Comparison of ENCODE assay signal across 7 cellular contexts in genomic region chr9:41074356-41074942, GRCh38. TPM values are rescaled to one million over a fixed set of nuclear protein-coding genes. Genes with fewer than 3 reads are reported as not detected.
DNase-seq lines count a peak whose midpoint lies in the region; ATAC-seq and TF ChIP-seq lines count a peak whose summit lies in the region.
"Not testable (repeated sequence)": the region's sequence is repeated elsewhere in the genome, so short reads cannot be mapped to it uniquely, and the experiment has no call there.

No MANE protein-coding gene starts in this region.

- not testable (repeated sequence) for H3K9ac ChIP-seq in rectal smooth muscle tissue (ENCODE audit: low read length)

- H3K27me3 ChIP-seq in kidney epithelial cell (ENCODE audit: control insufficient read depth, insufficient read depth, low read length); rectal smooth muscle tissue (ENCODE audit: control insufficient read depth, insufficient read depth, low read length): not testable (repeated sequence)

- H3K4me1 ChIP-seq in rectal smooth muscle tissue (ENCODE audit: control insufficient read depth, insufficient read depth, low read length) = not testable (repeated sequence)

- peaks cover 12% of the 10 kb centered on the region for H3K4me1 Mint-ChIP-seq in activated T-cell treated with anti-CD3 and anti-CD28 coated beads, Interleukin-2, amount 50 U/mL, for 24 hours (ENCODE audit: low read depth)

- H3K36me3 ChIP-seq in kidney epithelial cell (ENCODE audit: control insufficient read depth, insufficient read depth, low read length); rectal smooth muscle tissue (ENCODE audit: control insufficient read depth, insufficient read depth, low read length): not testable (repeated sequence)

- H3K36me3 Mint-ChIP-seq in activated T-cell treated with anti-CD3 and anti-CD28 coated beads, Interleukin-2, amount 50 U/mL, for 24 hours (ENCODE audit: low read depth) = not testable (repeated sequence)

- DNase-seq in LHCN-M2 (ENCODE audit: low read depth) (peak; percentile 57), epidermal melanocyte (ENCODE audit: insufficient read length, low spot score) (peak; percentile 5)
- peak; percentile 51 for DNase-seq in activated T-cell treated with anti-CD3 and anti-CD28 coated beads, Interleukin-2, amount 50 U/mL, for 24 hours
- DNase-seq in kidney epithelial cell (ENCODE audit: low read depth) = not testable (repeated sequence)

- peak overlapping the region; percentile 80 for H3K4me3 Mint-ChIP-seq in activated T-cell treated with anti-CD3 and anti-CD28 coated beads, Interleukin-2, amount 50 U/mL, for 24 hours

- H3K27me3 Mint-ChIP-seq in activated T-cell treated with anti-CD3 and anti-CD28 coated beads, Interleukin-2, amount 50 U/mL, for 24 hours = peaks cover 42% of the 10 kb centered on the region

- H3K27ac Mint-ChIP-seq in activated T-cell treated with anti-CD3 and anti-CD28 coated beads, Interleukin-2, amount 50 U/mL, for 24 hours = not testable (repeated sequence)

- H3K9me3 Mint-ChIP-seq in activated T-cell treated with anti-CD3 and anti-CD28 coated beads, Interleukin-2, amount 50 U/mL, for 24 hours = not testable (repeated sequence)

- H3K27ac ChIP-seq in rectal smooth muscle tissue (ENCODE audit: low read depth, low read length) = not testable (repeated sequence)

- not testable (repeated sequence) for TF ChIP-seq CTCF in kidney epithelial cell (IDR thresholded peaks at IDR 0.05; ENCODE audit: insufficient read depth, low read length, poor library complexity, severe bottlenecking)

- H3K4me3 ChIP-seq in kidney epithelial cell (ENCODE audit: low read depth, low read length) (peak overlapping the region; percentile 70), rectal smooth muscle tissue (ENCODE audit: low read length) (peak overlapping the region; percentile 55)

- ATAC-seq in GM18519 (IDR thresholded peaks at IDR 0.05; ENCODE audit: low FRiP score, unreplicated experiment) = peak; percentile 43
- ATAC-seq in HG02588 (IDR thresholded peaks at IDR 0.05; ENCODE audit: unreplicated experiment) = peak; percentile 85

RNA-seq across cellular contexts. Expression of gene FOXD4L6, which starts 54.0 kb away (rescaled TPM):
- total RNA-seq in LHCN-M2 (2014; rRNA removed) (0.38 TPM in 1 of 2 replicates, not detected in the other), kidney epithelial cell (not detected in 2 replicates)
- polyA plus RNA-seq in LHCN-M2 (2012) = not detected
